ENCODE assay signal across 28 cellular contexts in genomic region chr14:53888535-53889386, GRCh38.
DNase-seq lines count a peak whose midpoint lies in the region; ATAC-seq, FAIRE-seq and TF ChIP-seq lines count a peak whose summit lies in the region.
"Had no signal": no experiment of that assay in that cellular context is flagged by ENCODE, and none has a peak within 500 bp of the region (broad histone marks: within the 10 kb centered on the region; RNA-seq: fewer than 3 reads in every experiment).

No MANE protein-coding gene starts in this region.

- POLR2A ChIA-PET in naive thymus-derived CD8-positive, alpha-beta T cell (lab: Charles Lee), result no interaction called here
- POLR2A ChIA-PET in naive thymus-derived CD4-positive, alpha-beta T cell (lab: Charles Lee), result no interaction called here

- no peak overlapping the region for H4K8ac ChIP-seq in mesenchymal stem cell (ENCODE audit: low read length)

- H3K9ac ChIP-seq in mesenchymal stem cell (ENCODE audit: low read length), result no peak overlapping the region

- H3K27ac Mint-ChIP-seq in naive thymus-derived CD8-positive, alpha-beta T cell, result no peak overlapping the region
- no peak overlapping the region for H3K27ac Mint-ChIP-seq in naive thymus-derived CD4-positive, alpha-beta T cell
- H3K27ac Mint-ChIP-seq: activated CD4-positive, alpha-beta T cell treated with anti-CD3 and anti-CD28 coated beads, Interleukin-2, amount 10 ng/mL, durations not matched to agents 7 days and 5 days; activated naive CD4-positive, alpha-beta T cell treated with anti-CD3 and anti-CD28 coated beads for 36 hours; CD4-positive, CD25-positive, alpha-beta regulatory T cell; stimulated activated memory B cell treated with anti-CD40 and anti-IgM and Interleukin-4, amounts not matched to agents 10 μg/mL and 1 μg/mL and 100 μg/mL, for 72 hours had no signal

- no peak overlapping the region for H3K18ac ChIP-seq in mesenchymal stem cell (ENCODE audit: low read depth in 1 of 2, low read length in 2 of 2)

- H3K4me1 ChIP-seq in body of pancreas, result peaks cover 9% of the 10 kb centered on the region
- H3K4me1 ChIP-seq in mesenchymal stem cell (ENCODE audit: control insufficient read depth, insufficient read depth, low read depth, low read length), result peaks cover 5% of the 10 kb centered on the region
- H3K4me1 ChIP-seq in naive thymus-derived CD4-positive, alpha-beta T cell (ENCODE audit: control insufficient read depth in 2 of 2, insufficient read depth in 2 of 2, low read length in 2 of 2), result no peaks in the 10 kb centered on the region
- H3K4me1 ChIP-seq: esophagus squamous epithelium, gastrocnemius medialis, suprapubic skin, vagina had no signal

- H3K4me2 ChIP-seq in mesenchymal stem cell (ENCODE audit: low read length, poor library complexity, severe bottlenecking), result no peak overlapping the region

- H3K4me3 ChIP-seq in body of pancreas, result no peak overlapping the region
- no peak overlapping the region for H3K4me3 ChIP-seq in mesenchymal stem cell (ENCODE audit: insufficient read depth in 1 of 2, low read depth in 1 of 2, low read length in 2 of 2)
- H3K4me3 ChIP-seq in naive thymus-derived CD4-positive, alpha-beta T cell (ENCODE audit: low read length), result no peak overlapping the region
- H3K4me3 ChIP-seq: cardiac muscle cell, esophagus squamous epithelium, gastrocnemius medialis, HAP-1, suprapubic skin, vagina had no signal

- no peak overlapping the region for H2BK12ac ChIP-seq in mesenchymal stem cell (ENCODE audit: low read length in 2 of 2)

- no peak overlapping the region for H2BK120ac ChIP-seq in mesenchymal stem cell (ENCODE audit: low read depth, low read length)

- in situ Hi-C loops in GM13976 (cut with MboI; ENCODE audit: low sequenced_read_pairs, unreplicated experiment), result no loop called here

- no peak overlapping the region for H4K91ac ChIP-seq in mesenchymal stem cell (ENCODE audit: low read length)

- H3K9me3 ChIP-seq in body of pancreas, result no peaks in the 10 kb centered on the region
- no peaks in the 10 kb centered on the region for H3K9me3 ChIP-seq in mesenchymal stem cell (ENCODE audit: control insufficient read depth, low read length)
- no peaks in the 10 kb centered on the region for H3K9me3 ChIP-seq in naive thymus-derived CD4-positive, alpha-beta T cell (ENCODE audit: control insufficient read depth in 2 of 3, low read length in 3 of 3)
- H3K9me3 ChIP-seq: esophagus squamous epithelium, gastrocnemius medialis, HAP-1, suprapubic skin, vagina had no signal

- H3K27ac ChIP-seq in body of pancreas, result peak overlapping the region in 1 of 4 donors; percentile 18
- H3K27ac ChIP-seq in mesenchymal stem cell (ENCODE audit: low read length, poor library complexity, severe bottlenecking), result peak overlapping the region; percentile 84
- H3K27ac ChIP-seq in naive thymus-derived CD4-positive, alpha-beta T cell (ENCODE audit: low read depth, low read length), result no peak overlapping the region
- H3K27ac ChIP-seq: cardiac muscle cell, esophagus squamous epithelium, gastrocnemius medialis, suprapubic skin, vagina had no signal

- H3K4me1 Mint-ChIP-seq in naive thymus-derived CD8-positive, alpha-beta T cell, result no peaks in the 10 kb centered on the region
- H3K4me1 Mint-ChIP-seq in naive thymus-derived CD4-positive, alpha-beta T cell, result no peaks in the 10 kb centered on the region
- H3K4me1 Mint-ChIP-seq: activated CD4-positive, alpha-beta T cell treated with anti-CD3 and anti-CD28 coated beads, Interleukin-2, amount 10 ng/mL, durations not matched to agents 7 days and 5 days; CD4-positive, CD25-positive, alpha-beta regulatory T cell; IgD-negative memory B cell had no signal

- H2AFZ ChIP-seq in mesenchymal stem cell (ENCODE audit: low read depth, low read length), result no peak overlapping the region

- no peak for FAIRE-seq in urothelium cell line (lab: Jason Lieb, UNC)

- H3K36me3 ChIP-seq in body of pancreas (replicated peaks in 1 of 2; ENCODE audit: insufficient read depth in 1 of 2, low read depth in 2 of 2) (no peaks in the 10 kb centered on the region), mesenchymal stem cell (ENCODE audit: control insufficient read depth in 1 of 2, insufficient read depth in 2 of 2, low read depth in 1 of 2, low read length in 2 of 2) (no peaks in the 10 kb centered on the region)
- no peaks in the 10 kb centered on the region for H3K36me3 ChIP-seq in naive thymus-derived CD4-positive, alpha-beta T cell (ENCODE audit: control insufficient read depth in 2 of 3, insufficient read depth in 3 of 3, low read length in 3 of 3)
- H3K36me3 ChIP-seq: cardiac muscle cell, esophagus squamous epithelium, gastrocnemius medialis, HAP-1, suprapubic skin, vagina had no signal

- H3K27me3 ChIP-seq in body of pancreas (no peaks in the 10 kb centered on the region), mesenchymal stem cell (ENCODE audit: control insufficient read depth in 1 of 2, insufficient read depth in 1 of 2, low read length in 2 of 2) (no peaks in the 10 kb centered on the region)
- no peaks in the 10 kb centered on the region for H3K27me3 ChIP-seq in naive thymus-derived CD4-positive, alpha-beta T cell (ENCODE audit: control insufficient read depth in 2 of 2, insufficient read depth in 2 of 2, low read length in 2 of 2)
- H3K27me3 ChIP-seq: cardiac muscle cell, esophagus squamous epithelium, gastrocnemius medialis, suprapubic skin, vagina had no signal

- ATAC-seq in body of pancreas, result peak; percentile 15
- no peak for ATAC-seq in naive thymus-derived CD8-positive, alpha-beta T cell
- no peak for ATAC-seq in naive thymus-derived CD4-positive, alpha-beta T cell
- ATAC-seq: gastrocnemius medialis, Right ventricle myocardium inferior had no signal

- H3K27me3 Mint-ChIP-seq in naive thymus-derived CD8-positive, alpha-beta T cell, result peaks cover 2 to 29% (median 3%) of the 10 kb centered on the region in 5 donors
- H3K27me3 Mint-ChIP-seq in naive thymus-derived CD4-positive, alpha-beta T cell, result peaks cover 4 to 24% (median 11%) of the 10 kb centered on the region in 5 donors
- H3K27me3 Mint-ChIP-seq: CD4-positive, CD25-positive, alpha-beta regulatory T cell had no signal

- peaks cover 0 to 5% (median 0%) of the 10 kb centered on the region in 3 donors for H3K36me3 Mint-ChIP-seq in naive thymus-derived CD8-positive, alpha-beta T cell
- peaks cover 0 to 5% (median 0%) of the 10 kb centered on the region in 5 donors for H3K36me3 Mint-ChIP-seq in naive thymus-derived CD4-positive, alpha-beta T cell
- H3K36me3 Mint-ChIP-seq: CD4-positive, CD25-positive, alpha-beta regulatory T cell; stimulated activated memory B cell treated with anti-CD40 and anti-IgM and Interleukin-4, amounts not matched to agents 10 μg/mL and 1 μg/mL and 100 μg/mL, for 72 hours had no signal

- no peak overlapping the region for H3K4me3 Mint-ChIP-seq in naive thymus-derived CD8-positive, alpha-beta T cell
- H3K4me3 Mint-ChIP-seq in naive thymus-derived CD4-positive, alpha-beta T cell, result no peak overlapping the region
- H3K4me3 Mint-ChIP-seq: activated CD4-positive, alpha-beta T cell treated with anti-CD3 and anti-CD28 coated beads, Interleukin-2, amount 10 ng/mL, durations not matched to agents 7 days and 5 days; activated naive CD4-positive, alpha-beta T cell treated with anti-CD3 and anti-CD28 coated beads for 36 hours; CD4-positive, CD25-positive, alpha-beta regulatory T cell; IgD-negative memory B cell; stimulated activated memory B cell treated with anti-CD40 and anti-IgM and Interleukin-4, amounts not matched to agents 10 μg/mL and 1 μg/mL and 100 μg/mL, for 72 hours had no signal

- WGBS in body of pancreas, 2 donors, result 29 to 39% methylated on average over 3 of the region's 3 CpGs
- 100% methylated on average over 2 of the region's 3 CpGs for WGBS in mesenchymal stem cell

- DNase-seq in GM13976 (ENCODE audit: low spot score), result peak; percentile 9
- DNase-seq in body of pancreas, result peak in 2 of 4 donors; percentile 26 to 36
- no peak for DNase-seq in mesenchymal stem cell
- no peak for DNase-seq in urothelium cell line (ENCODE audit: low spot score)
- no peak for DNase-seq in naive thymus-derived CD8-positive, alpha-beta T cell
- DNase-seq in naive thymus-derived CD4-positive, alpha-beta T cell, result no peak
- DNase-seq in stimulated activated CD4-positive, alpha-beta T cell treated with anti-CD3 and anti-CD28 coated beads, Interleukin-4, amount 100 ng/mL, for 1 hour, result no peak
- DNase-seq: activated CD4-positive, alpha-beta T cell treated with anti-CD3 and anti-CD28 coated beads, Interleukin-2, amount 10 ng/mL, durations not matched to agents 7 days and 5 days; activated naive CD4-positive, alpha-beta T cell treated with anti-CD3 and anti-CD28 coated beads for 36 hours; amniotic stem cell; CD4-positive, CD25-positive, alpha-beta regulatory T cell; DMS79; esophagus squamous epithelium; gastrocnemius medialis; GF-D8; islet precursor cell; NCI-H1092 treated with DMSO at 0.1 percent for 48 hours; NCI-H2081; NCI-H226; NCI-H748 treated with DMSO at 0.1 percent for 48 hours; occipital lobe had no signal

- H3K9me3 Mint-ChIP-seq in naive thymus-derived CD8-positive, alpha-beta T cell, result peaks cover 0 to 14% (median 2%) of the 10 kb centered on the region in 9 donors
- peaks cover 0 to 10% (median 6%) of the 10 kb centered on the region in 11 donors for H3K9me3 Mint-ChIP-seq in naive thymus-derived CD4-positive, alpha-beta T cell
- H3K9me3 Mint-ChIP-seq: activated CD4-positive, alpha-beta T cell treated with anti-CD3 and anti-CD28 coated beads, Interleukin-2, amount 10 ng/mL, durations not matched to agents 7 days and 5 days had no signal

- TF ChIP-seq CTCF in GM13976 (IDR thresholded peaks at IDR 0.05; ENCODE audit: borderline replicate concordance, control extremely low read depth, extremely low read depth, insufficient read depth, missing control alignments) (no peak), body of pancreas (IDR thresholded peaks at IDR 0.05) (no peak)

- H3K14ac ChIP-seq in mesenchymal stem cell (ENCODE audit: low read length in 2 of 2), result no peak overlapping the region

- H2BK5ac ChIP-seq in mesenchymal stem cell (ENCODE audit: low read depth, low read length, poor library complexity, severe bottlenecking), result no peak overlapping the region

- CTCF ChIA-PET in naive thymus-derived CD4-positive, alpha-beta T cell (lab: Charles Lee), result no interaction called here

- TF ChIP-seq POLR2A in body of pancreas (IDR thresholded peaks at IDR 0.05), result no peak

- no peak overlapping the region for H3K23ac ChIP-seq in mesenchymal stem cell (ENCODE audit: low read length in 2 of 2)

- peak overlapping the region; percentile 4 for H2AK5ac ChIP-seq in mesenchymal stem cell (ENCODE audit: low read length, severe bottlenecking)

- no peaks in the 10 kb centered on the region for H3K79me1 ChIP-seq in mesenchymal stem cell (replicated peaks; ENCODE audit: low read length, poor library complexity, severe bottlenecking)

- no peak overlapping the region for H2BK15ac ChIP-seq in mesenchymal stem cell (ENCODE audit: low read depth, poor library complexity, severe bottlenecking)

- intact Hi-C loops in body of pancreas (cut with DNase I), result no loop called here
- intact Hi-C loops in naive thymus-derived CD4-positive, alpha-beta T cell (cut with micrococcal nuclease), result no loop called here

- H3K4ac ChIP-seq in mesenchymal stem cell (ENCODE audit: low read depth in 1 of 2, low read length in 2 of 2), result no peak overlapping the region
